ENCODE assay signal across 20 cellular contexts in the genomic region with DNA sequence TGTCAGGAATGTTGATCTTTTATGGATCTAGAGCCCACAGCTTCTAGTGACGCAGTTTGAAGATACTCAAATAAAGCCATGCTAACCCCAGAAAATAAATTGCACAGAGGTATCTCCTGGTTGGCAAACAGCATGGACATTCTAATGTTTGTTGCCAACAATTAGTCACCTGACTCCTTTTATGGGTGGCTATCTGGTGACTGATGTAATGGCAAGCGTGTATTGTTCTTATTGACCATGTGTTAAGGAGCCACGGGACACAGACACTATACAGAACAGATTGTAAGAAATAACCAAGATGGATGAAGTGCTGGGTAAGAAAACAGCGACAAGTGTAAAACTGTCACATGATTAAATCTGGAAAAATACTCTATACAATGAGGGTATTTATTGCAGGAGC.
DNase-seq lines count a peak whose midpoint lies in the region; ATAC-seq, FAIRE-seq and TF ChIP-seq lines count a peak whose summit lies in the region.
"Had no signal": no experiment of that assay in that cellular context is flagged by ENCODE, and none has a peak within 500 bp of the region (broad histone marks: within the 10 kb centered on the region; RNA-seq: fewer than 3 reads in every experiment).

No MANE protein-coding gene starts in this region.

- H3K27me3 ChIP-seq in endothelial cell of umbilical vein (ENCODE audit: control insufficient read depth in 2 of 2, insufficient read depth in 2 of 2, low read length in 2 of 2), result no peaks in the 10 kb centered on the region
- no peaks in the 10 kb centered on the region for H3K27me3 ChIP-seq in CD4-positive, alpha-beta memory T cell (ENCODE audit: insufficient read depth, low read length)
- H3K27me3 ChIP-seq: Peyer's patch, upper lobe of right lung had no signal

- H3K27ac Mint-ChIP-seq in osteocyte (ENCODE audit: unreplicated experiment), result peak overlapping the region; percentile 92
- H3K27ac Mint-ChIP-seq in CD4-positive, alpha-beta memory T cell, result no peak overlapping the region
- H3K27ac Mint-ChIP-seq: activated B cell treated with CpG ODN at 0.5 μM for 24 hours; activated CD8-positive, alpha-beta memory T cell treated with anti-CD3 and anti-CD28 coated beads, Interleukin-2, amount 10 ng/mL, durations not matched to agents 7 days and 5 days; dendritic cell treated with granulocyte-macrophage colony-stimulating factor and Interleukin-4, amounts not matched to agents 40 ng/mL and 50 ng/mL, for 4 days; naive B cell; stimulated activated memory B cell treated with anti-CD40 and anti-IgM and Interleukin-4, amounts not matched to agents 10 μg/mL and 1 μg/mL and 100 μg/mL, for 72 hours had no signal

- no peak for TF ChIP-seq POLR2A in endothelial cell of umbilical vein (IDR thresholded peaks at IDR 0.05; ENCODE audit: low read depth, low read length)

- DNase-seq in COR-L47 (lab: John Stamatoyannopoulos, UW) (peak; percentile 2), NCI-H146 treated with DMSO at 0.1 percent for 48 hours (lab: John Stamatoyannopoulos, UW; ENCODE audit: unreplicated experiment) (peak; percentile 84), endothelial cell of umbilical vein (ENCODE audit: low read depth, low spot score) (no peak), osteocyte (ENCODE audit: extremely low spot score, unreplicated experiment) (no peak), NCI-H446 (lab: John Stamatoyannopoulos, UW) (no peak), dedifferentiated amniotic fluid mesenchymal stem cell (ENCODE audit: extremely low spot score) (no peak)
- DNase-seq in CD4-positive, alpha-beta memory T cell, result no peak
- DNase-seq: activated B cell treated with CpG ODN at 0.5 μM for 24 hours; activated CD8-positive, alpha-beta memory T cell treated with anti-CD3 and anti-CD28 coated beads, Interleukin-2, amount 10 ng/mL, durations not matched to agents 7 days and 5 days; activated gamma-delta T cell; DND-41; KG1; left ventricle myocardium inferior; naive B cell; Peyer's patch; upper lobe of right lung had no signal

- H2AFZ ChIP-seq in endothelial cell of umbilical vein (ENCODE audit: low read depth, low read length), result no peak overlapping the region

- H3K4me2 ChIP-seq in endothelial cell of umbilical vein (ENCODE audit: insufficient read depth, low read length), result peak overlapping the region; percentile 26

- H3K9me1 ChIP-seq in endothelial cell of umbilical vein (replicated peaks; ENCODE audit: control insufficient read depth, extremely low read depth, insufficient read depth, low read length), result no peaks in the 10 kb centered on the region

- H3K27me3 Mint-ChIP-seq in osteocyte (ENCODE audit: unreplicated experiment), result no peaks in the 10 kb centered on the region
- no peaks in the 10 kb centered on the region for H3K27me3 Mint-ChIP-seq in CD4-positive, alpha-beta memory T cell
- H3K27me3 Mint-ChIP-seq: activated B cell treated with CpG ODN at 0.5 μM for 24 hours; dendritic cell treated with granulocyte-macrophage colony-stimulating factor and Interleukin-4, amounts not matched to agents 40 ng/mL and 50 ng/mL, for 4 days; naive B cell; stimulated activated memory B cell treated with anti-CD40 and anti-IgM and Interleukin-4, amounts not matched to agents 10 μg/mL and 1 μg/mL and 100 μg/mL, for 72 hours had no signal

- no peak overlapping the region for H3K4me3 ChIP-seq in endothelial cell of umbilical vein (replicated peaks in 1 of 3; ENCODE audit: insufficient read depth in 1 of 3, low read depth in 1 of 3, low read length in 3 of 3)
- H3K4me3 ChIP-seq in CD4-positive, alpha-beta memory T cell (ENCODE audit: low read length in 2 of 2), result no peak overlapping the region
- H3K4me3 ChIP-seq: HAP-1, left ventricle myocardium inferior, Peyer's patch, upper lobe of right lung had no signal

- no peaks in the 10 kb centered on the region for H3K9me3 ChIP-seq in endothelial cell of umbilical vein (replicated peaks; ENCODE audit: control insufficient read depth, insufficient read depth, low read length)
- H3K9me3 ChIP-seq in CD4-positive, alpha-beta memory T cell (ENCODE audit: control insufficient read depth in 1 of 2, low read length in 2 of 2), result no peaks in the 10 kb centered on the region
- H3K9me3 ChIP-seq: HAP-1, left ventricle myocardium inferior, Peyer's patch, upper lobe of right lung had no signal

- no peak for ATAC-seq in HG02852 (IDR thresholded peaks at IDR 0.05; ENCODE audit: unreplicated experiment)
- ATAC-seq: activated CD8-positive, alpha-beta memory T cell treated with anti-CD3 and anti-CD28 coated beads, Interleukin-2, amount 10 ng/mL, durations not matched to agents 7 days and 5 days; stimulated activated memory B cell treated with anti-CD40 and anti-IgM and Interleukin-4, amounts not matched to agents 10 μg/mL and 1 μg/mL and 100 μg/mL, for 72 hours had no signal

- H3K27ac ChIP-seq in endothelial cell of umbilical vein (ENCODE audit: insufficient read depth, low read depth, low read length), result peak overlapping the region; percentile 60
- no peak overlapping the region for H3K27ac ChIP-seq in CD4-positive, alpha-beta memory T cell (ENCODE audit: low read depth, low read length)
- H3K27ac ChIP-seq: left ventricle myocardium inferior, Peyer's patch, upper lobe of right lung had no signal

- dilution Hi-C loops in endothelial cell of umbilical vein (cut with MboI; ENCODE audit: extremely low pct_ligation_motif_present, low sequenced_read_pairs), result no loop called here

- TF ChIP-seq CTCF in endothelial cell of umbilical vein (IDR thresholded peaks at IDR 0.05; ENCODE audit: extremely low read depth in 1 of 2, insufficient read depth in 1 of 2, low read depth in 1 of 2, low read length in 2 of 2) (no peak), osteocyte (IDR thresholded peaks at IDR 0.05) (no peak)

- H3K4me3 Mint-ChIP-seq in osteocyte (ENCODE audit: unreplicated experiment), result no peak overlapping the region
- no peak overlapping the region for H3K4me3 Mint-ChIP-seq in CD4-positive, alpha-beta memory T cell
- H3K4me3 Mint-ChIP-seq: activated B cell treated with CpG ODN at 0.5 μM for 24 hours; activated CD8-positive, alpha-beta memory T cell treated with anti-CD3 and anti-CD28 coated beads, Interleukin-2, amount 10 ng/mL, durations not matched to agents 7 days and 5 days; dendritic cell treated with granulocyte-macrophage colony-stimulating factor and Interleukin-4, amounts not matched to agents 40 ng/mL and 50 ng/mL, for 4 days; naive B cell; stimulated activated memory B cell treated with anti-CD40 and anti-IgM and Interleukin-4, amounts not matched to agents 10 μg/mL and 1 μg/mL and 100 μg/mL, for 72 hours had no signal

- H4K20me1 ChIP-seq in endothelial cell of umbilical vein (replicated peaks; ENCODE audit: control insufficient read depth, extremely low read depth, insufficient read depth, low read length), result no peaks in the 10 kb centered on the region

- H3K4me1 ChIP-seq in endothelial cell of umbilical vein (ENCODE audit: control insufficient read depth, extremely low read depth, insufficient read depth, low read length), result peaks cover 43% of the 10 kb centered on the region
- no peaks in the 10 kb centered on the region for H3K4me1 ChIP-seq in CD4-positive, alpha-beta memory T cell (ENCODE audit: insufficient read depth, low read length)
- H3K4me1 ChIP-seq: HAP-1, Peyer's patch had no signal

- POLR2A ChIA-PET in endothelial cell of umbilical vein (lab: Charles Lee), result no interaction called here
- POLR2A ChIA-PET in CD4-positive, alpha-beta memory T cell (lab: Charles Lee; ENCODE audit: partially characterized antibody), result no interaction called here

- H3K79me2 ChIP-seq in endothelial cell of umbilical vein (ENCODE audit: control insufficient read depth, insufficient read depth, low read length), result no peaks in the 10 kb centered on the region

- BruUV-seq in endothelial cell of umbilical vein (replicated peaks; lab: Mats Ljungman, UMichigan), result no TSS peak

- FAIRE-seq in endothelial cell of umbilical vein (lab: Jason Lieb, UNC), result no peak

- intact Hi-C loops in endothelial cell of umbilical vein (cut with micrococcal nuclease), result loop anchor here (1.0 to 5.0 kb wide), 3 partner anchors 8 to 285 kb away; no protein-coding TSS in a partner anchor
- intact Hi-C loops in CD4-positive, alpha-beta memory T cell (cut with micrococcal nuclease), result no loop called here

- H3K36me3 ChIP-seq in endothelial cell of umbilical vein (ENCODE audit: control insufficient read depth in 2 of 2, extremely low read depth in 1 of 2, insufficient read depth in 2 of 2, low read length in 2 of 2), result no peaks in the 10 kb centered on the region
- H3K36me3 ChIP-seq in CD4-positive, alpha-beta memory T cell (ENCODE audit: insufficient read depth, low read length), result no peaks in the 10 kb centered on the region
- H3K36me3 ChIP-seq: HAP-1, left ventricle myocardium inferior, Peyer's patch, upper lobe of right lung had no signal

- CTCF ChIA-PET in endothelial cell of umbilical vein (lab: Charles Lee), result interaction anchor here (0.9 to 1.6 kb wide), 3 partner anchors 21 to 51 kb away, joined by 3 to 5 read pairs (median 4); no protein-coding TSS in a partner anchor
- CTCF ChIA-PET in CD4-positive, alpha-beta memory T cell (lab: Charles Lee; ENCODE audit: partially characterized antibody), result no interaction called here

- peaks cover 49% of the 10 kb centered on the region for H3K4me1 Mint-ChIP-seq in osteocyte (ENCODE audit: unreplicated experiment)
- no peaks in the 10 kb centered on the region for H3K4me1 Mint-ChIP-seq in CD4-positive, alpha-beta memory T cell
- H3K4me1 Mint-ChIP-seq: activated B cell treated with CpG ODN at 0.5 μM for 24 hours; naive B cell; stimulated activated memory B cell treated with anti-CD40 and anti-IgM and Interleukin-4, amounts not matched to agents 10 μg/mL and 1 μg/mL and 100 μg/mL, for 72 hours had no signal

- no peaks in the 10 kb centered on the region for H3K36me3 Mint-ChIP-seq in osteocyte (ENCODE audit: unreplicated experiment)
- H3K36me3 Mint-ChIP-seq in CD4-positive, alpha-beta memory T cell, result no peaks in the 10 kb centered on the region
- H3K36me3 Mint-ChIP-seq: activated CD8-positive, alpha-beta memory T cell treated with anti-CD3 and anti-CD28 coated beads, Interleukin-2, amount 10 ng/mL, durations not matched to agents 7 days and 5 days; naive B cell; stimulated activated memory B cell treated with anti-CD40 and anti-IgM and Interleukin-4, amounts not matched to agents 10 μg/mL and 1 μg/mL and 100 μg/mL, for 72 hours had no signal

- H3K9ac ChIP-seq in endothelial cell of umbilical vein (replicated peaks; ENCODE audit: extremely low read depth, insufficient read depth, low read length), result no peak overlapping the region

- H3K9me3 Mint-ChIP-seq in osteocyte (ENCODE audit: unreplicated experiment), result no peaks in the 10 kb centered on the region
- peaks cover 0 to 6% (median 0%) of the 10 kb centered on the region in 8 donors for H3K9me3 Mint-ChIP-seq in CD4-positive, alpha-beta memory T cell
- H3K9me3 Mint-ChIP-seq: dendritic cell treated with granulocyte-macrophage colony-stimulating factor and Interleukin-4, amounts not matched to agents 40 ng/mL and 50 ng/mL, for 4 days; stimulated activated memory B cell treated with anti-CD40 and anti-IgM and Interleukin-4, amounts not matched to agents 10 μg/mL and 1 μg/mL and 100 μg/mL, for 72 hours had no signal

TF ChIP-seq in endothelial cell of umbilical vein, 7 proteins besides CTCF, POLR2A, EP300 and RAD21 (continues in another document):
- no peak for TF ChIP-seq EZH2 (IDR thresholded peaks at IDR 0.05; ENCODE audit: borderline replicate concordance, low read depth, low read length, severe bottlenecking)
- TF ChIP-seq GATA2 (IDR thresholded peaks at IDR 0.05; ENCODE audit: insufficient read depth, insufficient read length, low read depth, low read length), result no peak

Comparison
In these comparisons a context has a peak if more than half of its experiments do, and no peak if none do; other contexts are left out.
1. DNase-seq: peak in COR-L47 (single experiment) and NCI-H146 treated with DMSO at 0.1 percent for 48 hours (single experiment); none in endothelial cell of umbilical vein (single experiment), osteocyte (single experiment), CD4-positive, alpha-beta memory T cell (0 of 5), NCI-H446 (0 of 2) and dedifferentiated amniotic fluid mesenchymal stem cell (single experiment).